ENCODE assay signal across 18 cellular contexts in genomic region chr16:67445441-67445912, GRCh38. TPM values are rescaled to one million over a fixed set of nuclear protein-coding genes. Genes with fewer than 3 reads are reported as not detected.
DNase-seq lines count a peak whose midpoint lies in the region; TF ChIP-seq lines count a peak whose summit lies in the region.
"Had no signal": no experiment of that assay in that cellular context is flagged by ENCODE, and none has a peak within 500 bp of the region (broad histone marks: within the 10 kb centered on the region; RNA-seq: fewer than 3 reads in every experiment).

No MANE protein-coding gene starts in this region.

- POLR2A ChIA-PET in AG04450 (lab: Yijun Ruan, JAX) = interaction anchor here (1.2 kb wide), 1 partner anchor 17 kb away, joined by 3 read pairs; no protein-coding TSS in a partner anchor

- CTCF ChIA-PET in AG04450 (lab: Charles Lee) = interaction anchor here (0.5 to 3.5 kb wide), 8 partner anchors 8 to 46 kb away, joined by 3 to 14 read pairs (median 4); partner anchors contain the start of gene HSD11B2
- CTCF ChIA-PET in activated naive CD4-positive, alpha-beta T cell treated with anti-CD3 and anti-CD28 coated beads for 36 hours (lab: Charles Lee) = interaction anchor here (1.2 to 5.9 kb wide), 10 partner anchors 9 to 182 kb away, joined by 3 to 60 read pairs (median 6); no protein-coding TSS in a partner anchor

- H3K27me3 ChIP-seq in AG04450 (ENCODE audit: control insufficient read depth, insufficient read depth, low read length) = no peaks in the 10 kb centered on the region
- H3K27me3 ChIP-seq in Peyer's patch = no peaks in the 10 kb centered on the region
- no peaks in the 10 kb centered on the region for H3K27me3 ChIP-seq in duodenal mucosa (ENCODE audit: control insufficient read depth in 1 of 2, insufficient read depth in 2 of 2, low read length in 2 of 2)
- H3K27me3 ChIP-seq in muscle layer of colon (ENCODE audit: control insufficient read depth in 1 of 2, insufficient read depth in 2 of 2, low read length in 2 of 2) = no peaks in the 10 kb centered on the region

- H3K36me3 Mint-ChIP-seq in activated naive CD4-positive, alpha-beta T cell treated with anti-CD3 and anti-CD28 coated beads for 36 hours (ENCODE audit: low read depth) = no peaks in the 10 kb centered on the region

- H3K27ac Mint-ChIP-seq in activated naive CD4-positive, alpha-beta T cell treated with anti-CD3 and anti-CD28 coated beads for 36 hours = no peak overlapping the region
- H3K27ac Mint-ChIP-seq: activated CD8-positive, alpha-beta T cell treated with anti-CD3 and anti-CD28 coated beads, Interleukin-2, amount 10 ng/mL, durations not matched to agents 7 days and 5 days had no signal

- H3K9me3 Mint-ChIP-seq in activated naive CD4-positive, alpha-beta T cell treated with anti-CD3 and anti-CD28 coated beads for 36 hours = no peaks in the 10 kb centered on the region

- peaks cover 3 to 96% (median 28%) of the 10 kb centered on the region in 4 donors for H3K4me1 ChIP-seq in Peyer's patch
- H3K4me1 ChIP-seq in duodenal mucosa (ENCODE audit: control insufficient read depth in 1 of 2, insufficient read depth in 2 of 2, low read length in 2 of 2) = peaks cover 94% of the 10 kb centered on the region in 2 donors
- peaks cover 92% of the 10 kb centered on the region for H3K4me1 ChIP-seq in muscle layer of colon (ENCODE audit: insufficient read depth, low read length)

- H3K4me3 ChIP-seq in AG04450 (ENCODE audit: low read depth, low read length) = no peak overlapping the region
- no peak overlapping the region for H3K4me3 ChIP-seq in Peyer's patch
- peak overlapping the region in 1 of 2 donors; percentile 1 for H3K4me3 ChIP-seq in duodenal mucosa (ENCODE audit: low read depth in 1 of 2, low read length in 2 of 2)
- peak overlapping the region in 1 of 2 donors; percentile 9 for H3K4me3 ChIP-seq in muscle layer of colon (ENCODE audit: low read depth in 1 of 2, low read length in 2 of 2)

- H3K36me3 ChIP-seq in Peyer's patch = peaks cover 0 to 45% (median 0%) of the 10 kb centered on the region in 3 donors
- peaks cover 11 to 51% of the 10 kb centered on the region in 2 donors for H3K36me3 ChIP-seq in duodenal mucosa (ENCODE audit: control insufficient read depth in 1 of 2, insufficient read depth in 2 of 2, low read length in 2 of 2)
- peaks cover 36% of the 10 kb centered on the region for H3K36me3 ChIP-seq in muscle layer of colon (ENCODE audit: insufficient read depth, low read length)

- DNase-seq in AG04450 (ENCODE audit: low read depth, low spot score) = no peak
- peak in 1 of 3 donors; percentile 53 for DNase-seq in Peyer's patch
- DNase-seq in mucosa of gallbladder (ENCODE audit: low spot score) = no peak
- DNase-seq in NAMALWA (ENCODE audit: low spot score) = no peak
- no peak for DNase-seq in activated naive CD4-positive, alpha-beta T cell treated with anti-CD3 and anti-CD28 coated beads for 36 hours
- DNase-seq in UCSD-AML1 (lab: John Stamatoyannopoulos, UW; ENCODE audit: unreplicated experiment) = no peak
- DNase-seq: activated CD8-positive, alpha-beta T cell treated with anti-CD3 and anti-CD28 coated beads, Interleukin-2, amount 10 ng/mL, durations not matched to agents 7 days and 5 days; activated gamma-delta T cell treated with Interleukin-2 at 50 U/mL for 16 hours; DMS153; NCI-H187; NCI-H69; posterior cingulate gyrus; stimulated activated CD4-positive, alpha-beta T cell treated with anti-CD3 and anti-CD28 coated beads, Interleukin-1b, Interleukin-23, amount 100 ng/mL, for 48 hours; stimulated activated CD8-positive, alpha-beta memory T cell treated with anti-CD3 and anti-CD28 coated beads, Interleukin-4, amount 100 ng/mL, for 48 hours; T-helper 9 cell had no signal

- H3K9ac ChIP-seq in duodenal mucosa (ENCODE audit: low read depth in 1 of 2, low read length in 2 of 2) = peak overlapping the region; percentile 62 to 68
- peak overlapping the region; percentile 25 for H3K9ac ChIP-seq in muscle layer of colon (ENCODE audit: low read length)

- no peaks in the 10 kb centered on the region for H3K4me1 Mint-ChIP-seq in activated naive CD4-positive, alpha-beta T cell treated with anti-CD3 and anti-CD28 coated beads for 36 hours (ENCODE audit: low read depth)

- intact Hi-C loops in activated naive CD4-positive, alpha-beta T cell treated with anti-CD3 and anti-CD28 coated beads for 36 hours (cut with micrococcal nuclease) = loop anchor here (5.0 to 10.0 kb wide), 2 partner anchors 73 to 471 kb away; no protein-coding TSS in a partner anchor

- H3K9me3 ChIP-seq in AG04450 (ENCODE audit: control insufficient read depth, insufficient read depth, low read length) (no peaks in the 10 kb centered on the region; the same call in 1 of the 2 replicates), Peyer's patch (no peaks in the 10 kb centered on the region), duodenal mucosa (ENCODE audit: control insufficient read depth in 1 of 2, low read length in 2 of 2) (no peaks in the 10 kb centered on the region), muscle layer of colon (ENCODE audit: low read length) (no peaks in the 10 kb centered on the region)

- H3K27me3 Mint-ChIP-seq in activated naive CD4-positive, alpha-beta T cell treated with anti-CD3 and anti-CD28 coated beads for 36 hours (ENCODE audit: low read depth) = no peaks in the 10 kb centered on the region

- TF ChIP-seq POLR2A in Peyer's patch (IDR thresholded peaks at IDR 0.05) = no peak

- H3K4me3 Mint-ChIP-seq in activated naive CD4-positive, alpha-beta T cell treated with anti-CD3 and anti-CD28 coated beads for 36 hours = no peak overlapping the region
- H3K4me3 Mint-ChIP-seq: activated CD8-positive, alpha-beta T cell treated with anti-CD3 and anti-CD28 coated beads, Interleukin-2, amount 10 ng/mL, durations not matched to agents 7 days and 5 days had no signal

- H3K27ac ChIP-seq in AG04450 (ENCODE audit: low read depth, low read length) (no peak overlapping the region), Peyer's patch (peak overlapping the region; percentile 17 to 93 (median 69)), duodenal mucosa (ENCODE audit: low read depth, low read length) (peak overlapping the region; percentile 13), muscle layer of colon (ENCODE audit: low read depth, low read length) (peak overlapping the region; percentile 1)

- TF ChIP-seq CTCF in AG04450 (IDR thresholded peaks at IDR 0.05; ENCODE audit: low read depth, low read length) = 0 out of 2 replicates have a peak, but pooled peaks have one; percentile 1
- no peak for TF ChIP-seq CTCF in Peyer's patch (IDR thresholded peaks at IDR 0.05)

RNA-seq across cellular contexts. Expression of gene HSD11B2, which starts 14.6 kb away (rescaled TPM):
- polyA plus RNA-seq in AG04450 (2011; rRNA removed) = 0.07 TPM in 1 of 2 replicates, not detected in the other
- not detected in 2 replicates for polyA minus RNA-seq in AG04450 (2011; rRNA and poly(A)+ RNA removed)
- total RNA-seq in Peyer's patch (100 to 1,000 TPM; 116 to 688 (median 499) TPM), mucosa of gallbladder (29.1 TPM)
- 1 to 10 TPM in 1 of 2 experiments, under 1 TPM in 1; 0.86 to 1.1 TPM for total RNA-seq in activated naive CD4-positive, alpha-beta T cell treated with anti-CD3 and anti-CD28 coated beads for 36 hours
- total RNA-seq: activated CD8-positive, alpha-beta T cell treated with anti-CD3 and anti-CD28 coated beads, Interleukin-2, amount 10 ng/mL, durations not matched to agents 7 days and 5 days had no signal

RNA-seq across cellular contexts. Expression of gene ZDHHC1, which starts 29.2 kb away (rescaled TPM):
- 1.9 and 2.7 TPM in 2 replicates for polyA plus RNA-seq in AG04450 (2011; rRNA removed)
- polyA minus RNA-seq in AG04450 (2011; rRNA and poly(A)+ RNA removed) = 2.6 and 4.6 TPM in 2 replicates
- total RNA-seq in Peyer's patch (10 to 100 TPM in 1 of 4 donors, 1 to 10 TPM in 3; 3.5 to 14.5 (median 6.3) TPM), mucosa of gallbladder (23.2 TPM)
- under 1 TPM; 0.12 to 0.32 TPM for total RNA-seq in activated naive CD4-positive, alpha-beta T cell treated with anti-CD3 and anti-CD28 coated beads for 36 hours

RNA-seq across cellular contexts. Expression of gene ATP6V0D1, which starts 35.5 kb away (rescaled TPM):
- polyA plus RNA-seq in AG04450 (2011; rRNA removed) = 101 and 121 TPM in 2 replicates
- 164 and 206 TPM in 2 replicates for polyA minus RNA-seq in AG04450 (2011; rRNA and poly(A)+ RNA removed)
- total RNA-seq in Peyer's patch (100 to 1,000 TPM; 131 to 223 (median 202) TPM), mucosa of gallbladder (106 TPM)
- total RNA-seq in activated naive CD4-positive, alpha-beta T cell treated with anti-CD3 and anti-CD28 coated beads for 36 hours = 10 to 100 TPM; 11.9 to 15.3 TPM

RNA-seq across cellular contexts. Expression of gene AGRP, which starts 37.9 kb away (rescaled TPM):
- not detected in 2 replicates for polyA plus RNA-seq in AG04450 (2011; rRNA removed)
- not detected in 2 replicates for polyA minus RNA-seq in AG04450 (2011; rRNA and poly(A)+ RNA removed)
- total RNA-seq in Peyer's patch (not detected), mucosa of gallbladder (not detected)
- total RNA-seq in activated naive CD4-positive, alpha-beta T cell treated with anti-CD3 and anti-CD28 coated beads for 36 hours = not detected
- total RNA-seq: activated CD8-positive, alpha-beta T cell treated with anti-CD3 and anti-CD28 coated beads, Interleukin-2, amount 10 ng/mL, durations not matched to agents 7 days and 5 days; urinary bladder had no signal
- polyA plus RNA-seq: urinary bladder had no signal

RNA-seq across cellular contexts. Expression of gene TPPP3, which starts 52.2 kb away (rescaled TPM):
- 1.5 TPM in 2 replicates for polyA plus RNA-seq in AG04450 (2011; rRNA removed)
- polyA minus RNA-seq in AG04450 (2011; rRNA and poly(A)+ RNA removed) = 0.70 TPM in 1 of 2 replicates, not detected in the other
- total RNA-seq in Peyer's patch (10 to 100 TPM in 2 of 4 donors, 1 to 10 TPM in 2; 6.6 to 33.3 (median 16.6) TPM), mucosa of gallbladder (12.3 TPM)
- total RNA-seq in activated naive CD4-positive, alpha-beta T cell treated with anti-CD3 and anti-CD28 coated beads for 36 hours = not detected
- total RNA-seq: activated CD8-positive, alpha-beta T cell treated with anti-CD3 and anti-CD28 coated beads, Interleukin-2, amount 10 ng/mL, durations not matched to agents 7 days and 5 days had no signal

Comparison
In these comparisons a context has a peak if more than half of its experiments do, and no peak if none do; other contexts are left out.
1. RNA of gene HSD11B2, which starts 14.6 kb away (total RNA-seq): 116 to 688 TPM in Peyer's patch and 29.1 TPM in mucosa of gallbladder (single experiment); 0.86 to 1.1 TPM in activated naive CD4-positive, alpha-beta T cell treated with anti-CD3 and anti-CD28 coated beads for 36 hours; every median in the first group is over 10 times any median in the second.